In the genomic region with DNA sequence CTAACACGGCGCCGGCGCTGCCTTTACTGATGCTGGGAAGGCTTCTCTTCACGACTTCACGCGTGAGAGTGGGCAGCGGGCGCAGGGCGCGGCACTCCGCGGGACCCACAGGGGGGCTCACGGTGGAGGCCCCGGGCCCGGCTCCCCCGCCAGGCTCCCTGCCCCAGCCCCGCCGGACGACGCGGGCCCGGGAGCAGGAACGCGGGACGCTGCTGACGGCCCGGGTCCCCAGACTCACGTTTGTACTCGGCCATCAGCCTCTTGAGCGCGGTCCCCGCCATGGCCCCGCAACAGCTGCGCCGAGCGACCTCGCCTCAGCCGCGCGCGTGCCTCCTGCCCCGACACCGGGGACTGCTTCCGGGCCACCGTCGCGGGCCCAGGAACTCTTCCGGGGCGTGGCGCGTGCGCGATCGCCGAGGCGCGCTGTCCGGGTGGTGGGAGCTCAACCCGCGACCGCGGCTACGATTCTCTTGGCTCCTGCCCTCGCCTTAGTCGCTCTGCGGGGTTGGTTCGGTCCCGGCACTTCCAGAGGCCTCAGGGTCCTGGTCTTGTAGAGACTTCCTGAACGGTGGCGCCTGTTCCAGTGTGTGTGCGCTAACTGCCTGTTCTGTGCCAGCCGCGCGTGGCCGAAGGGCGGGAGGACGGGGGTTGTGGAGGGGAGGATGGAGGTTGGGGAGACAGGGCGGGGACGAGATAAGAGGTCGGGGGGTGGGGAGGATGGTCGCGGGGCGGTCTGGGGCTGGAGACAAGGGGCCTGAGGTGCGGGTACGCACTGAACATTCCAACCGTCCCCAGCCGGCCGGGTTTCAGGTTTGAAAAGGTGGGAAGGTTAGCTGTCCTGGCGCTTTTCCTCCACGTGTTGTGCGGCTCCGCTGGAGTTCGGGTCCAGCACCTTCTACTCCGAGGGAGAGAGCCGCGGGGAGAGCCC, we compare ENCODE assay signal across 1 cellular context.
TF ChIP-seq lines count a peak whose summit lies in the region.

A gene with protein sequence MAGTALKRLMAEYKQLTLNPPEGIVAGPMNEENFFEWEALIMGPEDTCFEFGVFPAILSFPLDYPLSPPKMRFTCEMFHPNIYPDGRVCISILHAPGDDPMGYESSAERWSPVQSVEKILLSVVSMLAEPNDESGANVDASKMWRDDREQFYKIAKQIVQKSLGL (minus strand): TSS at position 353 of the 928 bp plus-strand sequence. CDS start 72 bp downstream, at position 281.

TF ChIP-seq in K562, 482 proteins besides CTCF, POLR2A, EP300 and RAD21 (continued from another document and continues in another):
- TF ChIP-seq E2F8 (IDR thresholded peaks at IDR 0.05; ENCODE audit: low read depth, partially characterized antibody) = peak; percentile 84
- peak; percentile 94 for TF ChIP-seq THAP12 (CRISPR knock-in tag; IDR thresholded peaks at IDR 0.05)
- TF ChIP-seq CHD4 (IDR thresholded peaks at IDR 0.05; ENCODE audit: insufficient read depth, insufficient replicate concordance, low read depth, low read length, poor library complexity, severe bottlenecking) = no peak
- TF ChIP-seq PYGO2 (tag; IDR thresholded peaks at IDR 0.05) = no peak
- peak; percentile 54 for TF ChIP-seq ZFX (CRISPR knock-in tag; IDR thresholded peaks at IDR 0.05)
- peak; percentile 96 for TF ChIP-seq CXXC5 (CRISPR knock-in tag; IDR thresholded peaks at IDR 0.05)
- no peak for TF ChIP-seq MEF2A (IDR thresholded peaks at IDR 0.05; ENCODE audit: control insufficient read depth, low read depth, low read length)
- no peak for TF ChIP-seq HNRNPL (IDR thresholded peaks at IDR 0.05; ENCODE audit: low read depth, low read length)
- TF ChIP-seq, protein P1, sequence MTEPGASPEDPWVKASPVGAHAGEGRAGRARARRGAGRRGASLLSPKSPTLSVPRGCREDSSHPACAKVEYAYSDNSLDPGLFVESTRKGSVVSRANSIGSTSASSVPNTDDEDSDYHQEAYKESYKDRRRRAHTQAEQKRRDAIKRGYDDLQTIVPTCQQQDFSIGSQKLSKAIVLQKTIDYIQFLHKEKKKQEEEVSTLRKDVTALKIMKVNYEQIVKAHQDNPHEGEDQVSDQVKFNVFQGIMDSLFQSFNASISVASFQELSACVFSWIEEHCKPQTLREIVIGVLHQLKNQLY (CRISPR knock-in tag; conservative IDR thresholded peaks at IDR 0.05) = peak in 1 of 2 experiments; percentile 78; a peak in 1 of 4 replicates
- TF ChIP-seq HDAC8 (tag; IDR thresholded peaks at IDR 0.05) = peak; percentile 94
- TF ChIP-seq JUN (IDR thresholded peaks at IDR 0.05; ENCODE audit: borderline replicate concordance, low read depth, low read length) = peak; percentile 52; the same call in 1 of the 2 replicates
- TF ChIP-seq JUN (CRISPR knock-in tag; IDR thresholded peaks at IDR 0.05; ENCODE audit: borderline replicate concordance) = 0 out of 2 replicates have a peak, but pooled peaks have one; percentile 80
- peak in 1 of 2 experiments; percentile 77; a peak in 1 of 4 replicates for TF ChIP-seq MAZ (CRISPR knock-in tag; conservative IDR thresholded peaks at IDR 0.05 in 1 of 2, IDR thresholded peaks at IDR 0.05 in 1 of 2)
- TF ChIP-seq NONO (IDR thresholded peaks at IDR 0.05; ENCODE audit: low read depth in 2 of 2, low read length in 1 of 2) = peak; percentile 71 to 80; a peak in 3 of 4 replicates
- TF ChIP-seq WHSC1 (IDR thresholded peaks at IDR 0.05; ENCODE audit: low read length) = no peak
- TF ChIP-seq C11orf30 (IDR thresholded peaks at IDR 0.05; ENCODE audit: low read depth) = peak; percentile 87
- TF ChIP-seq NELFE (IDR thresholded peaks at IDR 0.05; ENCODE audit: insufficient read depth, insufficient read length) = no peak
- TF ChIP-seq HDAC1 (IDR thresholded peaks at IDR 0.05) = peak; percentile 61 to 97; a peak in 3 of 4 replicates
- TF ChIP-seq GABPB1 (CRISPR knock-in tag; IDR thresholded peaks at IDR 0.05) = peak; percentile 99
- peak; percentile 89 for TF ChIP-seq CBX1 (IDR thresholded peaks at IDR 0.05; ENCODE audit: low read depth)
- TF ChIP-seq CTCFL (IDR thresholded peaks at IDR 0.05; ENCODE audit: borderline replicate concordance, insufficient read depth, low read depth, low read length, poor library complexity, severe bottlenecking) = no peak
- no peak for TF ChIP-seq ZNF717 (CRISPR knock-in tag; IDR thresholded peaks at IDR 0.05)
- TF ChIP-seq FIP1L1 (IDR thresholded peaks at IDR 0.05; ENCODE audit: low read depth, low read length, poor library complexity, severe bottlenecking) = peak; percentile 91
- TF ChIP-seq PCBP2 (IDR thresholded peaks at IDR 0.05; ENCODE audit: low read depth, low read length, poor library complexity, severe bottlenecking) = no peak
- TF ChIP-seq PHF8 (IDR thresholded peaks at IDR 0.05; ENCODE audit: borderline replicate concordance, low read length) = peak; percentile 97; the same call in 1 of the 2 replicates
- TF ChIP-seq RNF219 (CRISPR knock-in tag; IDR thresholded peaks at IDR 0.05) = no peak
- no peak for TF ChIP-seq ZNF449 (CRISPR knock-in tag; IDR thresholded peaks at IDR 0.05)
- peak; percentile 98 for TF ChIP-seq RBBP5 (IDR thresholded peaks at IDR 0.05; ENCODE audit: borderline replicate concordance, insufficient read depth, low read length, poor library complexity, severe bottlenecking)
- no peak for TF ChIP-seq NFIX (CRISPR knock-in tag; IDR thresholded peaks at IDR 0.05; ENCODE audit: low read depth)
- TF ChIP-seq PRPF4 (IDR thresholded peaks at IDR 0.05; ENCODE audit: insufficient read depth, low read depth, low read length, poor library complexity, severe bottlenecking) = no peak
- no peak for TF ChIP-seq KHSRP (IDR thresholded peaks at IDR 0.05)
- TF ChIP-seq, protein P2, sequence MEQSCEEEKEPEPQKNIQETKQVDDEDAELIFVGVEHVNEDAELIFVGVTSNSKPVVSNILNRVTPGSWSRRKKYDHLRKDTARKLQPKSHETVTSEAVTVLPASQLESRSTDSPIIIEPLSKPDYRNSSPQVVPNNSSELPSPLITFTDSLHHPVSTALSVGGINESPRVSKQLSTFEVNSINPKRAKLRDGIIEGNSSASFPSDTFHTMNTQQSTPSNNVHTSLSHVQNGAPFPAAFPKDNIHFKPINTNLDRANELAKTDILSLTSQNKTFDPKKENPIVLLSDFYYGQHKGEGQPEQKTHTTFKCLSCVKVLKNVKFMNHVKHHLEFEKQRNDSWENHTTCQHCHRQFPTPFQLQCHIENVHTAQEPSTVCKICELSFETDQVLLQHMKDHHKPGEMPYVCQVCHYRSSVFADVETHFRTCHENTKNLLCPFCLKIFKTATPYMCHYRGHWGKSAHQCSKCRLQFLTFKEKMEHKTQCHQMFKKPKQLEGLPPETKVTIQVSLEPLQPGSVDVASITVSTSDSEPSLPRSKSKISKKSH (CRISPR knock-in tag; IDR thresholded peaks at IDR 0.05) = no peak
- TF ChIP-seq NR3C1 (CRISPR knock-in tag; IDR thresholded peaks at IDR 0.05) = 0 out of 2 replicates have a peak, but pooled peaks have one; percentile 18
- TF ChIP-seq ATF7 (IDR thresholded peaks at IDR 0.05) = peak; percentile 58
- peak; percentile 98 for TF ChIP-seq MYC (IDR thresholded peaks at IDR 0.05; ENCODE audit: low read depth, low read length)
- TF ChIP-seq MYC (CRISPR knock-in tag; IDR thresholded peaks at IDR 0.05; ENCODE audit: borderline replicate concordance, low read depth) = no peak; the same call in 1 of the 2 replicates
